ENCODE assay signal across 8 cellular contexts in the genomic region with DNA sequence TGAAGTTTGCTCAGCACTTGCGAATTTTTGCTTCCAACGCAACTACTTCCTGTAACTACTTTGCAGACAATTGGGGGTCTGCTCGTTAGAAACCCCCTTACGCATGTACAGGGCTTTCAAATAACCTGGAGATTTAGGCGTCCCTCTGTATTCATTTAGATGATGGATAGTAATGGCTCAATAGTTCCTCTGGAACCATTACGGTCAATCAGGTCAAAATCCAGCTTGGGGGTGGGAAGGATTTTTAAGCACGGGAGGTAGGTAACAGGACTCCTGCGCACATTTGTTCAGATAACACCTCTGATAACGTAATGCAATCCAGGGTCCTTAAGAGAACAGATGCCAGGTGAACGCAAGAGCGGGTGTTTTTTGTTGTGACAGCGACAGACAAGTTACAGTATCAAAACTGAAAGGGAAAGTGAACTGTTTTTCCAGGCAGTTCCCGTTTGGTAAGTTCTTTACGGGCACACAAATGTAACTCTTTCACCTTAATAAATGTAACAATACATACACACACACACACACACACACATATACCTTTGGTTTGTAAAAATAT. TPM values are rescaled to one million over a fixed set of nuclear protein-coding genes. Genes with fewer than 3 reads are reported as not detected.
DNase-seq lines count a peak whose midpoint lies in the region; ATAC-seq and TF ChIP-seq lines count a peak whose summit lies in the region.

No MANE protein-coding gene starts in this region.

- H3K36me3 ChIP-seq in mesenchymal stem cell (ENCODE audit: control insufficient read depth in 1 of 2, insufficient read depth in 2 of 2, low read depth in 1 of 2, low read length in 2 of 2) (no peaks in the 10 kb centered on the region), WERI-Rb-1 (no peaks in the 10 kb centered on the region)

- no TSS peak for BruUV-seq in MCF 10A (replicated peaks; lab: Mats Ljungman, UMichigan)

- CTCF ChIA-PET in MCF 10A (lab: Yijun Ruan, JAX): interaction anchor here (0.5 to 3.8 kb wide), 6 partner anchors 132 to 802 kb away, joined by 3 to 26 read pairs (median 3); no protein-coding TSS in a partner anchor

- H3K27ac Mint-ChIP-seq in activated CD4-positive, alpha-beta T cell treated with anti-CD3 and anti-CD28 coated beads, Interleukin-2, amount 10 ng/mL, durations not matched to agents 24 days and 14 days: peak overlapping the region; percentile 56
- peak overlapping the region; percentile 21 for H3K27ac Mint-ChIP-seq in MCF 10A (ENCODE audit: low read depth, unreplicated experiment)

- no peak overlapping the region for H2BK5ac ChIP-seq in mesenchymal stem cell (ENCODE audit: low read depth, low read length, poor library complexity, severe bottlenecking)

- peak; percentile 74 for DNase-seq in activated CD4-positive, alpha-beta T cell treated with anti-CD3 and anti-CD28 coated beads, Interleukin-2, amount 10 ng/mL, durations not matched to agents 24 days and 14 days
- no peak for DNase-seq in activated CD4-positive, alpha-beta T cell treated with anti-CD3 and anti-CD28 coated beads for 1 hour
- DNase-seq in NCI-H2171 treated with DMSO at 0.1 percent for 48 hours (lab: John Stamatoyannopoulos, UW): peak; percentile 87
- DNase-seq in MCF 10A (ENCODE audit: unreplicated experiment): peak; percentile 36
- DNase-seq in mesenchymal stem cell: peak; percentile 47
- DNase-seq in WERI-Rb-1: no peak

- peaks cover 4% of the 10 kb centered on the region for H3K36me3 Mint-ChIP-seq in activated CD4-positive, alpha-beta T cell treated with anti-CD3 and anti-CD28 coated beads, Interleukin-2, amount 10 ng/mL, durations not matched to agents 24 days and 14 days (ENCODE audit: low read depth)
- no peaks in the 10 kb centered on the region for H3K36me3 Mint-ChIP-seq in MCF 10A (ENCODE audit: insufficient read depth, unreplicated experiment)

- H3K4me1 ChIP-seq in mesenchymal stem cell (ENCODE audit: control insufficient read depth, insufficient read depth, low read depth, low read length): peaks cover 20% of the 10 kb centered on the region

- H3K4me1 Mint-ChIP-seq in activated CD4-positive, alpha-beta T cell treated with anti-CD3 and anti-CD28 coated beads, Interleukin-2, amount 10 ng/mL, durations not matched to agents 24 days and 14 days: peaks cover 25% of the 10 kb centered on the region
- peaks cover 6% of the 10 kb centered on the region for H3K4me1 Mint-ChIP-seq in MCF 10A (ENCODE audit: insufficient read depth, unreplicated experiment)

- no peak overlapping the region for H2BK120ac ChIP-seq in mesenchymal stem cell (ENCODE audit: low read depth, low read length)

- no peak for ATAC-seq in HG03039 (IDR thresholded peaks at IDR 0.05; ENCODE audit: unreplicated experiment)
- no peak for ATAC-seq in HG03108 (IDR thresholded peaks at IDR 0.05; ENCODE audit: unreplicated experiment)

- 61% methylated on average over 12 of the region's 14 CpGs for WGBS in mesenchymal stem cell

- H3K27me3 ChIP-seq in mesenchymal stem cell (ENCODE audit: control insufficient read depth in 1 of 2, insufficient read depth in 1 of 2, low read length in 2 of 2): peaks cover 0 to 27% of the 10 kb centered on the region in 2 experiments
- peaks cover 97% of the 10 kb centered on the region for H3K27me3 ChIP-seq in WERI-Rb-1 (ENCODE audit: insufficient read depth, low read depth, severe bottlenecking)

- H3K4ac ChIP-seq in mesenchymal stem cell (ENCODE audit: low read depth in 1 of 2, low read length in 2 of 2): no peak overlapping the region

- H3K27ac ChIP-seq in mesenchymal stem cell (ENCODE audit: low read length, poor library complexity, severe bottlenecking) (no peak overlapping the region), WERI-Rb-1 (no peak overlapping the region)

- no peak overlapping the region for H2BK15ac ChIP-seq in mesenchymal stem cell (ENCODE audit: low read depth, poor library complexity, severe bottlenecking)

- peak overlapping the region; percentile 97 for H3K4me2 ChIP-seq in mesenchymal stem cell (ENCODE audit: low read length, poor library complexity, severe bottlenecking)

- H3K4me3 Mint-ChIP-seq in activated CD4-positive, alpha-beta T cell treated with anti-CD3 and anti-CD28 coated beads, Interleukin-2, amount 10 ng/mL, durations not matched to agents 24 days and 14 days: peak overlapping the region; percentile 94
- H3K4me3 Mint-ChIP-seq in MCF 10A (ENCODE audit: unreplicated experiment): peak overlapping the region; percentile 87

- H3K4me3 ChIP-seq in mesenchymal stem cell (ENCODE audit: insufficient read depth in 1 of 2, low read depth in 1 of 2, low read length in 2 of 2) (peak overlapping the region in 1 of 2 experiments; percentile 88), WERI-Rb-1 (ENCODE audit: low read depth, low read length) (no peak overlapping the region)

- peak overlapping the region; percentile 88 for H3K9ac ChIP-seq in mesenchymal stem cell (ENCODE audit: low read length)

- H3K27me3 Mint-ChIP-seq in activated CD4-positive, alpha-beta T cell treated with anti-CD3 and anti-CD28 coated beads, Interleukin-2, amount 10 ng/mL, durations not matched to agents 24 days and 14 days: peaks cover 96% of the 10 kb centered on the region
- no peaks in the 10 kb centered on the region for H3K27me3 Mint-ChIP-seq in MCF 10A (ENCODE audit: insufficient read depth, unreplicated experiment)

- H4K91ac ChIP-seq in mesenchymal stem cell (ENCODE audit: low read length): no peak overlapping the region

- H3K9me3 Mint-ChIP-seq in activated CD4-positive, alpha-beta T cell treated with anti-CD3 and anti-CD28 coated beads, Interleukin-2, amount 10 ng/mL, durations not matched to agents 24 days and 14 days: no peaks in the 10 kb centered on the region
- H3K9me3 Mint-ChIP-seq in MCF 10A (ENCODE audit: unreplicated experiment): no peaks in the 10 kb centered on the region

- no peak overlapping the region for H3K14ac ChIP-seq in mesenchymal stem cell (ENCODE audit: low read length in 2 of 2)

- H2AFZ ChIP-seq in mesenchymal stem cell (ENCODE audit: low read depth, low read length): no peak overlapping the region

- no peak overlapping the region for H3K23ac ChIP-seq in mesenchymal stem cell (ENCODE audit: low read length in 2 of 2)

- H3K9me3 ChIP-seq in mesenchymal stem cell (ENCODE audit: control insufficient read depth, low read length): no peaks in the 10 kb centered on the region
- H3K9me3 ChIP-seq in WERI-Rb-1 (ENCODE audit: severe bottlenecking): no peaks in the 10 kb centered on the region

- H3K79me1 ChIP-seq in mesenchymal stem cell (replicated peaks; ENCODE audit: low read length, poor library complexity, severe bottlenecking): no peaks in the 10 kb centered on the region

- TF ChIP-seq CTCF in MCF 10A (IDR thresholded peaks at IDR 0.05; ENCODE audit: unreplicated experiment) (no peak), WERI-Rb-1 (IDR thresholded peaks at IDR 0.05; ENCODE audit: low read depth, low read length) (no peak)

- POLR2A ChIA-PET in MCF 10A (lab: Yijun Ruan, JAX): interaction anchor here (0.5 to 1.6 kb wide), 3 partner anchors 14 to 390 kb away, joined by 3 to 4 read pairs (median 3); no protein-coding TSS in a partner anchor

- no peak overlapping the region for H2BK12ac ChIP-seq in mesenchymal stem cell (ENCODE audit: low read length in 2 of 2)

- H2AK5ac ChIP-seq in mesenchymal stem cell (ENCODE audit: low read length, severe bottlenecking): no peak overlapping the region

- peak overlapping the region in 1 of 2 experiments; percentile 14 for H3K18ac ChIP-seq in mesenchymal stem cell (ENCODE audit: low read depth in 1 of 2, low read length in 2 of 2)

- H4K8ac ChIP-seq in mesenchymal stem cell (ENCODE audit: low read length): no peak overlapping the region

- intact Hi-C loops in activated CD4-positive, alpha-beta T cell treated with anti-CD3 and anti-CD28 coated beads, Interleukin-2, amount 10 ng/mL, durations not matched to agents 24 days and 14 days (cut with micrococcal nuclease): loop anchor here (1.0 to 5.0 kb wide), 5 partner anchors 14 to 1085 kb away; a partner anchor contains a TSS
- intact Hi-C loops in MCF 10A (cut with micrococcal nuclease): loop anchor here (1.0 kb wide), 2 partner anchors 49 to 371 kb away; no protein-coding TSS in a partner anchor

RNA-seq across cellular contexts. Expression of a gene that starts 3.7 kb away (rescaled TPM):
- total RNA-seq in activated CD4-positive, alpha-beta T cell treated with anti-CD3 and anti-CD28 coated beads, Interleukin-2, amount 10 ng/mL, durations not matched to agents 24 days and 14 days: not detected in 2 replicates
- total RNA-seq in MCF 10A (2022): 0.61 and 1.3 TPM in 2 replicates
- 2.6 TPM for polyA plus RNA-seq in mesenchymal stem cell (2013, experiment 1 of 2)
- 2.7 TPM for polyA plus RNA-seq in mesenchymal stem cell (2013, experiment 2 of 2)

Comparison
In these comparisons a context has a peak if more than half of its experiments do, and no peak if none do; other contexts are left out.
1. DNase-seq: peak in activated CD4-positive, alpha-beta T cell treated with anti-CD3 and anti-CD28 coated beads, Interleukin-2, amount 10 ng/mL, durations not matched to agents 24 days and 14 days (single experiment), NCI-H2171 treated with DMSO at 0.1 percent for 48 hours (single experiment), MCF 10A (single experiment) and mesenchymal stem cell (single experiment); none in activated CD4-positive, alpha-beta T cell treated with anti-CD3 and anti-CD28 coated beads for 1 hour (single experiment) and WERI-Rb-1 (single experiment).